Comparison of ENCODE assay signal across 12 cellular contexts in the genomic region with DNA sequence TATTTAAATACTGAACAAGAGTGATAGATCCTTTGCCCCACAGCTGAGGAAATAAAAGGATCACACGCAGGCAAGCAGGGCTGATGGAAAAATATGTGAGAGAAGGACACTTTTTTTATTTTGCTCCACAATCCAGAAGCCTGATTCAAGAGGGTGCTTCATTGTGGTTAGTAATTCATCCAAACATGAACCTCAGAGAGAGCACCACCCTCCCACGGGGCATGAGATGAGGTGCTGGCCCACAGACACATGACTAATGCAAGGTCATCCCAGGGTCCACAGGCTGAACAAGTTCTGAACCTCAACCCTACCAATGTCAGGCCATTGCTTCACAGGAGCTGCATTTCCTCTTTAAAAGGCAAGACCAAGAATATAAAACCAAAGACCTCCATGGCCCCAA.
DNase-seq lines count a peak whose midpoint lies in the region; ATAC-seq, FAIRE-seq and TF ChIP-seq lines count a peak whose summit lies in the region.
"Had no signal": no experiment of that assay in that cellular context is flagged by ENCODE, and none has a peak within 500 bp of the region (broad histone marks: within the 10 kb centered on the region; RNA-seq: fewer than 3 reads in every experiment).

No MANE protein-coding gene starts in this region.

- H3F3A ChIP-seq in smooth muscle cell (ENCODE audit: low read depth) = peaks cover 24% of the 10 kb centered on the region

- no peaks in the 10 kb centered on the region for H3K9me3 ChIP-seq in smooth muscle cell (replicated peaks; ENCODE audit: low read depth)
- H3K9me3 ChIP-seq: psoas muscle had no signal

- no peak overlapping the region for H3K4me3 ChIP-seq in fibroblast of pulmonary artery (replicated peaks; ENCODE audit: low read depth, low read length)
- H3K4me3 ChIP-seq in smooth muscle cell = no peak overlapping the region
- H3K4me3 ChIP-seq: cardiac muscle cell, psoas muscle had no signal

- TF ChIP-seq CTCF in fibroblast of pulmonary artery (IDR thresholded peaks at IDR 0.05; ENCODE audit: low read length, missing control alignments) = no peak
- no peak for TF ChIP-seq CTCF in smooth muscle cell (IDR thresholded peaks at IDR 0.05; ENCODE audit: borderline replicate concordance, insufficient read depth, poor library complexity, severe bottlenecking)

- H3K27ac ChIP-seq in smooth muscle cell (ENCODE audit: low read depth) = peak overlapping the region; percentile 87
- H3K27ac ChIP-seq: 22Rv1, cardiac muscle cell, HL-60, psoas muscle had no signal

- no peaks in the 10 kb centered on the region for H4K20me1 ChIP-seq in smooth muscle cell (ENCODE audit: low read depth)

- FAIRE-seq in RCC 7860 (lab: Jason Lieb, UNC) = peak; percentile 99

- 9% methylated on average over 2 of the region's 2 CpGs for WGBS in smooth muscle cell (ENCODE audit: low lambda C conversion rate)

- no peaks in the 10 kb centered on the region for H3K36me3 ChIP-seq in smooth muscle cell (ENCODE audit: low read depth)
- H3K36me3 ChIP-seq: cardiac muscle cell had no signal

- H3K79me2 ChIP-seq in smooth muscle cell (ENCODE audit: low read depth) = no peaks in the 10 kb centered on the region

- no peak for ATAC-seq in HG03439 (IDR thresholded peaks at IDR 0.05; ENCODE audit: unreplicated experiment)

- H3K27me3 ChIP-seq in smooth muscle cell (ENCODE audit: low read depth) = no peaks in the 10 kb centered on the region
- H3K27me3 ChIP-seq: cardiac muscle cell had no signal

- H3K4me1 ChIP-seq in smooth muscle cell (ENCODE audit: low read depth) = peaks cover 31% of the 10 kb centered on the region
- H3K4me1 ChIP-seq: psoas muscle had no signal

- no peak overlapping the region for H2AFZ ChIP-seq in smooth muscle cell (ENCODE audit: low read depth)

- peak overlapping the region; percentile 49 for H3K9ac ChIP-seq in smooth muscle cell (ENCODE audit: low read depth)

- peak overlapping the region; percentile 73 for H3K4me2 ChIP-seq in smooth muscle cell

- peak; percentile 2 for DNase-seq in NK-92 treated with Interleukin-12 subunit alpha and Interleukin-12 subunit beta, amount 100 ng/mL, for 24 hours (lab: John Stamatoyannopoulos, UW)
- DNase-seq in NK-92 (lab: John Stamatoyannopoulos, UW; ENCODE audit: unreplicated experiment) = no peak
- DNase-seq in RCC 7860 (ENCODE audit: low spot score) = peak; percentile 96
- peak; percentile 93 for DNase-seq in fibroblast of pulmonary artery (ENCODE audit: low read depth)
- no peak for DNase-seq in smooth muscle cell (lab: John Stamatoyannopoulos, UW; ENCODE audit: unreplicated experiment)
- no peak for DNase-seq in GDM1 (lab: John Stamatoyannopoulos, UW)
- no peak for DNase-seq in iPS-NIHi7 (ENCODE audit: extremely low spot score)

Comparison
In these comparisons a context has a peak if more than half of its experiments do, and no peak if none do; other contexts are left out.
1. DNase-seq: peak in NK-92 treated with Interleukin-12 subunit alpha and Interleukin-12 subunit beta, amount 100 ng/mL, for 24 hours (single experiment), RCC 7860 (single experiment) and fibroblast of pulmonary artery (single experiment); none in NK-92 (single experiment), smooth muscle cell (single experiment), GDM1 (single experiment) and iPS-NIHi7 (single experiment).